In the genomic region with DNA sequence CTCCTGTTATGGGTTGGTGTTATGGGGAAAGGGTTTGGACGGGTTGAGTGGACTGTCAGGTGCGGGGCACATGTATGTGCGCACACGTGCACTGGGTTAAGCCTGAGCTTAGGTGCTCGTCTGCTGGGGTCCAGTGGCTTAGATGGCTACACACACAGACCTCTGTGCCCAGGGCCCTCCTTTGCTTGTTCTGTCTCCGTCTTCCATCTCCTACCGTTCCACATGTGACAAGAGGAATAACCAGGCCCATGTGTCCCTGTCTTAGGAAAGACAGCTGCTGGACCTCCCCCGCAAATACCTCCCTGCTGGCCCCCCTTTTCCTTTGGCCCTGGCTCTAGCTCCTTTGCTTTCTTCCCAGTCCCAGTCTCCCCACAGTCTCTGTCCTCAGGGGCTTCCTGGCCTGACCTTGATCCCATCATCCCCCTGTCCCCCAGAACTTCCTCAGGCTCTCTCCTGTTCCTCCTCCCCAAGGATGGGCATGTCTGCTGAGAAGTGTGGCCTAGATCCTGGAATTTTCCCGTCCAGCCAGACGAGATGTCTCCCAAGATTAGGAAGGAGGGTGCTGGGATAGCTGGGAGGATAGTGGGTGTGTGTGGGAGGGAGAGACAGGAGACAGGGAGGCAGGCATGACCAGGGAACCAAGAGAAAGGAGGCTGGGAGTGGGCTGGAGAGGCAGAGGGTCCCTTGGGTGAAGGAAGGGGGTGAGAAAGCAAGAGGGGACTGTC, we compare ENCODE assay signal across 11 cellular contexts. TPM values are rescaled to one million over a fixed set of nuclear protein-coding genes. Genes with fewer than 3 reads are reported as not detected.
A peak's percentile ranks its signal among the peaks of the same experiment; 100 is the strongest.
DNase-seq lines count a peak whose midpoint lies in the region; ATAC-seq and TF ChIP-seq lines count a peak whose summit lies in the region.
"Had no signal": no experiment of that assay in that cellular context is flagged by ENCODE, and none has a peak within 500 bp of the region (broad histone marks: within the 10 kb centered on the region; RNA-seq: fewer than 3 reads in every experiment).

No MANE protein-coding gene starts in this region.

- H3K9me3 ChIP-seq in CD4-positive, CD25-positive, alpha-beta regulatory T cell (ENCODE audit: control insufficient read depth in 2 of 2, low read length in 2 of 2): no peaks in the 10 kb centered on the region
- H3K9me3 ChIP-seq in NT2/D1 (ENCODE audit: insufficient read depth, low read length): no peaks in the 10 kb centered on the region

- H3K9me3 Mint-ChIP-seq in CD4-positive, CD25-positive, alpha-beta regulatory T cell: peaks cover 0 to 3% (median 0%) of the 10 kb centered on the region in 7 donors
- H3K9me3 Mint-ChIP-seq in glutamatergic neuron (ENCODE audit: unreplicated experiment) (peaks cover 11% of the 10 kb centered on the region), osteocyte (ENCODE audit: unreplicated experiment) (no peaks in the 10 kb centered on the region)

- peaks cover 0 to 16% (median 3%) of the 10 kb centered on the region in 4 donors for H3K4me1 Mint-ChIP-seq in CD4-positive, CD25-positive, alpha-beta regulatory T cell
- H3K4me1 Mint-ChIP-seq in glutamatergic neuron (ENCODE audit: low read depth, unreplicated experiment): peaks cover 19% of the 10 kb centered on the region
- H3K4me1 Mint-ChIP-seq in osteocyte (ENCODE audit: unreplicated experiment): peaks cover 14% of the 10 kb centered on the region

- H3K27ac ChIP-seq in CD4-positive, CD25-positive, alpha-beta regulatory T cell (ENCODE audit: insufficient read depth, low read length, poor library complexity, severe bottlenecking): no peak overlapping the region
- H3K27ac ChIP-seq: KMS-11, PC-9 had no signal

- no peaks in the 10 kb centered on the region for H3K36me3 Mint-ChIP-seq in CD4-positive, CD25-positive, alpha-beta regulatory T cell
- no peaks in the 10 kb centered on the region for H3K36me3 Mint-ChIP-seq in glutamatergic neuron (ENCODE audit: unreplicated experiment)
- H3K36me3 Mint-ChIP-seq in osteocyte (ENCODE audit: unreplicated experiment): no peaks in the 10 kb centered on the region

- H3K36me3 ChIP-seq in CD4-positive, CD25-positive, alpha-beta regulatory T cell (ENCODE audit: control insufficient read depth, insufficient read depth, low read length): no peaks in the 10 kb centered on the region
- H3K36me3 ChIP-seq in NT2/D1 (ENCODE audit: insufficient read depth, insufficient read length, low read length): no peaks in the 10 kb centered on the region

- ATAC-seq in CD4-positive, CD25-positive, alpha-beta regulatory T cell (ENCODE audit: low read depth in 2 of 2): no peak
- ATAC-seq in HG02938 (IDR thresholded peaks at IDR 0.05; ENCODE audit: unreplicated experiment): no peak

- H3K4me3 ChIP-seq in CD4-positive, CD25-positive, alpha-beta regulatory T cell (ENCODE audit: low read depth, low read length): no peak overlapping the region
- peak overlapping the region; percentile 40 for H3K4me3 ChIP-seq in NT2/D1 (ENCODE audit: insufficient read length, low read depth)
- H3K4me3 ChIP-seq: PC-9 had no signal

- TF ChIP-seq CTCF in glutamatergic neuron (IDR thresholded peaks at IDR 0.05; ENCODE audit: partially characterized antibody, unreplicated experiment): no peak
- no peak for TF ChIP-seq CTCF in osteocyte (IDR thresholded peaks at IDR 0.05)

- H3K27me3 ChIP-seq in CD4-positive, CD25-positive, alpha-beta regulatory T cell (ENCODE audit: control insufficient read depth, insufficient read depth, low read length): peaks cover 23% of the 10 kb centered on the region
- H3K27me3 ChIP-seq in NT2/D1 (ENCODE audit: insufficient read depth, insufficient read length): peaks cover 41% of the 10 kb centered on the region

- H3K9ac ChIP-seq in NT2/D1 (ENCODE audit: insufficient read length, low read depth): peak overlapping the region; percentile 65
- H3K9ac ChIP-seq: KMS-11 had no signal

- H3K27ac Mint-ChIP-seq in CD4-positive, CD25-positive, alpha-beta regulatory T cell: no peak overlapping the region
- H3K27ac Mint-ChIP-seq in glutamatergic neuron (ENCODE audit: unreplicated experiment): peak overlapping the region; percentile 57
- H3K27ac Mint-ChIP-seq in osteocyte (ENCODE audit: unreplicated experiment): no peak overlapping the region

- H3K4me1 ChIP-seq in CD4-positive, CD25-positive, alpha-beta regulatory T cell (ENCODE audit: control insufficient read depth, insufficient read depth, low read length, poor library complexity, severe bottlenecking): peaks cover 12% of the 10 kb centered on the region
- H3K4me1 ChIP-seq in NT2/D1 (ENCODE audit: insufficient read depth, insufficient read length): peaks cover 29% of the 10 kb centered on the region

- no peak for DNase-seq in CD4-positive, CD25-positive, alpha-beta regulatory T cell
- no peak for DNase-seq in NT2/D1 (ENCODE audit: low read depth, low spot score)
- no peak for DNase-seq in glutamatergic neuron
- no peak for DNase-seq in osteocyte (ENCODE audit: extremely low spot score, unreplicated experiment)
- no peak for DNase-seq in OCI-M1 (lab: John Stamatoyannopoulos, UW)
- no peak for DNase-seq in SIG-M5 treated with dmso at 0.1 percent for 504 hours (lab: John Stamatoyannopoulos, UW; ENCODE audit: unreplicated experiment)
- no peak for DNase-seq in dermis blood vessel endothelial cell
- DNase-seq: effector memory CD4-positive, alpha-beta T cell; PC-9 had no signal

- peaks cover 67% of the 10 kb centered on the region for H3K27me3 Mint-ChIP-seq in CD4-positive, CD25-positive, alpha-beta regulatory T cell
- H3K27me3 Mint-ChIP-seq in glutamatergic neuron (ENCODE audit: unreplicated experiment) (peaks cover 13% of the 10 kb centered on the region), osteocyte (ENCODE audit: unreplicated experiment) (peaks cover 63% of the 10 kb centered on the region)

- peak overlapping the region; percentile 43 to 80 (median 60) for H3K4me3 Mint-ChIP-seq in CD4-positive, CD25-positive, alpha-beta regulatory T cell
- H3K4me3 Mint-ChIP-seq in glutamatergic neuron (ENCODE audit: unreplicated experiment) (peak overlapping the region; percentile 84), osteocyte (ENCODE audit: unreplicated experiment) (peak overlapping the region; percentile 62)

RNA-seq across cellular contexts. Expression of a gene that starts 0.8 kb away (rescaled TPM):
- total RNA-seq in CD4-positive, CD25-positive, alpha-beta regulatory T cell: not detected
- polyA plus RNA-seq in CD4-positive, CD25-positive, alpha-beta regulatory T cell: not detected
- total RNA-seq in glutamatergic neuron (ENCODE audit: unreplicated experiment) (1.6 TPM), osteocyte (not detected in 2 replicates), dermis blood vessel endothelial cell (not detected in 2 replicates)
- total RNA-seq: PC-9 had no signal

RNA-seq across cellular contexts. Expression of a gene that starts 1.0 kb away (rescaled TPM):
- total RNA-seq in CD4-positive, CD25-positive, alpha-beta regulatory T cell: not detected
- polyA plus RNA-seq in CD4-positive, CD25-positive, alpha-beta regulatory T cell: not detected
- total RNA-seq in glutamatergic neuron (ENCODE audit: unreplicated experiment) (47.1 TPM), osteocyte (2.7 and 4.4 TPM in 2 replicates), dermis blood vessel endothelial cell (0.23 and 0.34 TPM in 2 replicates)
- total RNA-seq: PC-9 had no signal

RNA-seq across cellular contexts. Expression of a gene that starts 17.3 kb away (rescaled TPM):
- 39.4 TPM for total RNA-seq in CD4-positive, CD25-positive, alpha-beta regulatory T cell
- 10 to 100 TPM; 56.8 to 64.9 (median 60.3) TPM for polyA plus RNA-seq in CD4-positive, CD25-positive, alpha-beta regulatory T cell
- total RNA-seq in glutamatergic neuron (ENCODE audit: unreplicated experiment) (48.1 TPM), osteocyte (56.4 and 57.7 TPM in 2 replicates), dermis blood vessel endothelial cell (91.2 and 135 TPM in 2 replicates)

RNA-seq across cellular contexts. Expression of a gene that starts 17.4 kb away (rescaled TPM):
- total RNA-seq in CD4-positive, CD25-positive, alpha-beta regulatory T cell: 4.7 TPM
- polyA plus RNA-seq in CD4-positive, CD25-positive, alpha-beta regulatory T cell: under 1 TPM in 3 of 4 donors, not detected in 1; 0.30 to 0.59 (median 0.54) TPM
- 17.8 TPM for total RNA-seq in glutamatergic neuron (ENCODE audit: unreplicated experiment)
- total RNA-seq in osteocyte: 9.4 and 9.7 TPM in 2 replicates
- 3.2 and 5.4 TPM in 2 replicates for total RNA-seq in dermis blood vessel endothelial cell

RNA-seq across cellular contexts. Expression of a gene that starts 41.4 kb away (rescaled TPM):
- 13.8 TPM for total RNA-seq in CD4-positive, CD25-positive, alpha-beta regulatory T cell
- polyA plus RNA-seq in CD4-positive, CD25-positive, alpha-beta regulatory T cell: 1 to 10 TPM; 2.0 to 4.3 (median 2.3) TPM
- total RNA-seq in glutamatergic neuron (ENCODE audit: unreplicated experiment): 51.4 TPM
- 10.1 and 11.3 TPM in 2 replicates for total RNA-seq in osteocyte
- total RNA-seq in dermis blood vessel endothelial cell: 32.9 and 50.5 TPM in 2 replicates
